3 cellular contexts compared by ENCODE assay signal in the genomic region with DNA sequence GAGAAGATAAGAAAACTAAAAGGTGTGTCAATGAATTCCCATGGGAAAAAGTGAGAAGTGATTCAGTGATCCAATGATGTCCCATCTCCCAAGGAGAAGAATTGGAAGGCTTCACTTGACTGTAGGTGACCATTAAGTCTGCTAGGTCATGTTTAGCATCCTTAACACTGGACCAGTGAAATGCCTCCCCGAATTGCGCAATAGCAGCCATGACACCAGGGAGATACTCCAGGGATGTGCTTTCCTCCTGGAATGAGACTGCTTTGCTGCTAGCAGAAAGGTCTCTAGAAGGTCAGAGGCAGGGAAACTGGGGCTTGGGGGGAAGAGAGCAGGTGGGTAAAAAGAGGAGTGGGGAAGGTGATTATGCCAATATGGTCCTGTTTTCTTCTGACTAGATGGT.
TF ChIP-seq lines count a peak whose summit lies in the region.

No MANE protein-coding gene starts in this region.

TF ChIP-seq in HepG2, 621 proteins besides CTCF, POLR2A, EP300 and RAD21:
- TF ChIP-seq CEBPG (CRISPR knock-in tag; IDR thresholded peaks at IDR 0.05) (peak; percentile 66), SOX13 (IDR thresholded peaks at IDR 0.05) (no peak), SOX13 (CRISPR knock-in tag; conservative IDR thresholded peaks at IDR 0.05 in 1 of 2, IDR thresholded peaks at IDR 0.05 in 1 of 2) (no peak), CEBPB (IDR thresholded peaks at IDR 0.05; ENCODE audit: borderline replicate concordance, low read depth, low read length) (peak; percentile 89), HNRNPH1 (optimal IDR thresholded peaks at IDR 0.05; ENCODE audit: low read depth, low read length) (no peak)
- TF ChIP-seq, protein P1, sequence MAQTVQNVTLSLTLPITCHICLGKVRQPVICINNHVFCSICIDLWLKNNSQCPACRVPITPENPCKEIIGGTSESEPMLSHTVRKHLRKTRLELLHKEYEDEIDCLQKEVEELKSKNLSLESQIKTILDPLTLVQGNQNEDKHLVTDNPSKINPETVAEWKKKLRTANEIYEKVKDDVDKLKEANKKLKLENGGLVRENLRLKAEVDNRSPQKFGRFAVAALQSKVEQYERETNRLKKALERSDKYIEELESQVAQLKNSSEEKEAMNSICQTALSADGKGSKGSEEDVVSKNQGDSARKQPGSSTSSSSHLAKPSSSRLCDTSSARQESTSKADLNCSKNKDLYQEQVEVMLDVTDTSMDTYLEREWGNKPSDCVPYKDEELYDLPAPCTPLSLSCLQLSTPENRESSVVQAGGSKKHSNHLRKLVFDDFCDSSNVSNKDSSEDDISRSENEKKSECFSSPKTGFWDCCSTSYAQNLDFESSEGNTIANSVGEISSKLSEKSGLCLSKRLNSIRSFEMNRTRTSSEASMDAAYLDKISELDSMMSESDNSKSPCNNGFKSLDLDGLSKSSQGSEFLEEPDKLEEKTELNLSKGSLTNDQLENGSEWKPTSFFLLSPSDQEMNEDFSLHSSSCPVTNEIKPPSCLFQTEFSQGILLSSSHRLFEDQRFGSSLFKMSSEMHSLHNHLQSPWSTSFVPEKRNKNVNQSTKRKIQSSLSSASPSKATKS (CRISPR knock-in tag; IDR thresholded peaks at IDR 0.05) = no peak

TF ChIP-seq in Ishikawa, 13 proteins besides CTCF, POLR2A, EP300 and RAD21:
- TF ChIP-seq MAX (IDR thresholded peaks at IDR 0.05) (no peak), CEBPB (IDR thresholded peaks at IDR 0.05) (peak; percentile 72), YY1 (IDR thresholded peaks at IDR 0.05; ENCODE audit: low read depth) (no peak)

TF ChIP-seq in H1, 55 proteins besides CTCF, POLR2A, EP300 and RAD21:
- TF ChIP-seq HDAC6 (IDR thresholded peaks at IDR 0.05; ENCODE audit: low read depth, low read length) = no peak
- peak; percentile 98 for TF ChIP-seq CEBPB (IDR thresholded peaks at IDR 0.05; ENCODE audit: low read depth, low read length)
